ENCODE assay signal across 1 cellular context in the genomic region with DNA sequence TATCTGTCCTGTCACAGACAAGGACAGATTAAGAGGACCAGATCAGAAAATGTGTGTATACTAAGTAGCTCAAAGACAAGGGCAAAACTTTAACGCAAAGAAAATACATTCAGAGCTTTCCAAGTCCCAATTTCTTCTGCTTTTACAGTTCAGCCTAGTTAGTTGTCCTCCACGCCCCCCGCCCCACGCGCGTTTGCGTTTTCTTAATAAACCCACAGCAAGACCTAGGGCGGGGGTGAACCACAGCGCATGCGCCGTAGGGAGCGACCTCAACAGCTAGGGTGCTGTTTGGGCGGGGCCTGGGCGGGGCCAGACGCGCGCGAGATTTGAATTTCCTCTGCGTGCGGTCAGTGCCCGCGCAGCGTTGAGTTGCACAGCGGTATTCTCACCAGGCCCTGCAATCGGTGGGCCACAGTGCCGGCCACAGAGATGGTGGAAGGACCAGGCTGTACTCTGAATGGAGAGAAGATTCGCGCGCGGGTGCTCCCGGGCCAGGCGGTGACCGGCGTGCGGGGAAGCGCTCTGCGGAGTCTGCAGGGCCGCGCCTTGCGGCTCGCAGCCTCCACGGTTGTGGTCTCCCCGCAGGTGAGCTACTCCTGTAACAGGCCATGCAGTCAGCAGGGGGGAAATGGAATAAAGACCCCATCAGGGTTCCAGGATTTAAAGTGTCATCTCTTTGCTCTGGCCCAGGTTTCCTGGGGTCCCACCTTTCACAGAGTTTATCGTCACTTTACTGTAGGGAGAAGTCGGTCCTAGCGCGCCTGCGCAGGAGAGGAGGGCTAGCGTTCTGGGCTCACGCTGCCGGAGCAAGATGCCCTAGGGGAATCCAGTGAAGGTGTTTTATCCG.
A peak's percentile ranks its signal among the peaks of the same experiment; 100 is the strongest.
TF ChIP-seq lines count a peak whose summit lies in the region.

A gene with protein sequence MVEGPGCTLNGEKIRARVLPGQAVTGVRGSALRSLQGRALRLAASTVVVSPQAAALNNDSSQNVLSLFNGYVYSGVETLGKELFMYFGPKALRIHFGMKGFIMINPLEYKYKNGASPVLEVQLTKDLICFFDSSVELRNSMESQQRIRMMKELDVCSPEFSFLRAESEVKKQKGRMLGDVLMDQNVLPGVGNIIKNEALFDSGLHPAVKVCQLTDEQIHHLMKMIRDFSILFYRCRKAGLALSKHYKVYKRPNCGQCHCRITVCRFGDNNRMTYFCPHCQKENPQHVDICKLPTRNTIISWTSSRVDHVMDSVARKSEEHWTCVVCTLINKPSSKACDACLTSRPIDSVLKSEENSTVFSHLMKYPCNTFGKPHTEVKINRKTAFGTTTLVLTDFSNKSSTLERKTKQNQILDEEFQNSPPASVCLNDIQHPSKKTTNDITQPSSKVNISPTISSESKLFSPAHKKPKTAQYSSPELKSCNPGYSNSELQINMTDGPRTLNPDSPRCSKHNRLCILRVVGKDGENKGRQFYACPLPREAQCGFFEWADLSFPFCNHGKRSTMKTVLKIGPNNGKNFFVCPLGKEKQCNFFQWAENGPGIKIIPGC (plus strand): TSS at position 350 of the 847 bp plus-strand sequence. CDS start 80 bp downstream, at position 430.

TF ChIP-seq in HEK293, 187 proteins besides CTCF, POLR2A, EP300 and RAD21 (continued from another document and continues in another):
- TF ChIP-seq GLI4 (tag by site-specific recombination; IDR thresholded peaks at IDR 0.05) (no peak), ZFP41 (tag by site-specific recombination; IDR thresholded peaks at IDR 0.05; ENCODE audit: borderline replicate concordance) (no peak), ZNF292 (tag by site-specific recombination; IDR thresholded peaks at IDR 0.05; ENCODE audit: borderline replicate concordance, low read depth) (no peak), ZNF560 (tag by site-specific recombination; IDR thresholded peaks at IDR 0.05; ENCODE audit: borderline replicate concordance) (no peak), ZNF366 (tag by site-specific recombination; conservative IDR thresholded peaks at IDR 0.05) (no peak), ZNF248 (tag by site-specific recombination; IDR thresholded peaks at IDR 0.05) (no peak), ZNF521 (tag by site-specific recombination; IDR thresholded peaks at IDR 0.05) (no peak), ZNF555 (tag by site-specific recombination; conservative IDR thresholded peaks at IDR 0.05) (no peak), ZNF350 (tag by site-specific recombination; IDR thresholded peaks at IDR 0.05) (no peak), ZNF610 (tag by site-specific recombination; IDR thresholded peaks at IDR 0.05; ENCODE audit: borderline replicate concordance) (no peak), ZNF132 (tag by site-specific recombination; IDR thresholded peaks at IDR 0.05; ENCODE audit: borderline replicate concordance) (no peak), ZEB2 (tag by site-specific recombination; IDR thresholded peaks at IDR 0.05) (0 out of 2 replicates have a peak, but pooled peaks have one; percentile 18), ZNF391 (tag by site-specific recombination; IDR thresholded peaks at IDR 0.05; ENCODE audit: borderline replicate concordance, low read depth) (no peak), ZNF266 (tag by site-specific recombination; IDR thresholded peaks at IDR 0.05; ENCODE audit: low read depth) (no peak), ZNF776 (tag by site-specific recombination; IDR thresholded peaks at IDR 0.05; ENCODE audit: borderline replicate concordance) (no peak), GLIS1 (tag by site-specific recombination; IDR thresholded peaks at IDR 0.05) (peak; percentile 57), ZNF830 (tag by site-specific recombination; IDR thresholded peaks at IDR 0.05; ENCODE audit: low read depth) (no peak), KLF9 (tag by site-specific recombination; IDR thresholded peaks at IDR 0.05; ENCODE audit: low read depth) (peak; percentile 63), ZNF433 (tag by site-specific recombination; IDR thresholded peaks at IDR 0.05; ENCODE audit: low read depth) (no peak), ZNF140 (tag by site-specific recombination; IDR thresholded peaks at IDR 0.05) (no peak), ZNF155 (tag by site-specific recombination; IDR thresholded peaks at IDR 0.05) (no peak), ZNF664 (tag by site-specific recombination; IDR thresholded peaks at IDR 0.05) (no peak), ZNF843 (tag by site-specific recombination; IDR thresholded peaks at IDR 0.05) (no peak), ZNF792 (tag by site-specific recombination; IDR thresholded peaks at IDR 0.05) (no peak), ZNF701 (tag by site-specific recombination; IDR thresholded peaks at IDR 0.05) (no peak), ZNF544 (tag by site-specific recombination; IDR thresholded peaks at IDR 0.05) (no peak), ZBTB1 (tag by site-specific recombination; IDR thresholded peaks at IDR 0.05) (0 out of 2 replicates have a peak, but pooled peaks have one; percentile 32), ZNF37A (tag by site-specific recombination; IDR thresholded peaks at IDR 0.05) (no peak), ZNF394 (tag by site-specific recombination; IDR thresholded peaks at IDR 0.05; ENCODE audit: borderline replicate concordance) (peak; percentile 78; the same call in 1 of the 2 replicates), SALL2 (tag by site-specific recombination; IDR thresholded peaks at IDR 0.05; ENCODE audit: borderline replicate concordance) (no peak), ZFP69B (tag by site-specific recombination; IDR thresholded peaks at IDR 0.05) (no peak), ZNF510 (tag by site-specific recombination; IDR thresholded peaks at IDR 0.05; ENCODE audit: insufficient replicate concordance) (no peak), BCL11B (tag by site-specific recombination; IDR thresholded peaks at IDR 0.05; ENCODE audit: low read depth) (no peak), ZNF76 (tag by site-specific recombination; IDR thresholded peaks at IDR 0.05; ENCODE audit: borderline replicate concordance, low read depth) (0 out of 2 replicates have a peak, but pooled peaks have one; percentile 43), GLIS2 (tag by site-specific recombination; IDR thresholded peaks at IDR 0.05) (no peak), ZBTB48 (tag by site-specific recombination; IDR thresholded peaks at IDR 0.05) (no peak), MZF1 (tag by site-specific recombination; IDR thresholded peaks at IDR 0.05; ENCODE audit: borderline replicate concordance) (no peak), IKZF3 (tag by site-specific recombination; IDR thresholded peaks at IDR 0.05) (no peak), ZNF514 (tag by site-specific recombination; IDR thresholded peaks at IDR 0.05) (no peak), ZNF311 (tag by site-specific recombination; IDR thresholded peaks at IDR 0.05; ENCODE audit: borderline replicate concordance) (no peak), ZNF621 (tag by site-specific recombination; IDR thresholded peaks at IDR 0.05) (no peak), ZNF133 (tag by site-specific recombination; IDR thresholded peaks at IDR 0.05) (no peak)
- TF ChIP-seq, protein P1, sequence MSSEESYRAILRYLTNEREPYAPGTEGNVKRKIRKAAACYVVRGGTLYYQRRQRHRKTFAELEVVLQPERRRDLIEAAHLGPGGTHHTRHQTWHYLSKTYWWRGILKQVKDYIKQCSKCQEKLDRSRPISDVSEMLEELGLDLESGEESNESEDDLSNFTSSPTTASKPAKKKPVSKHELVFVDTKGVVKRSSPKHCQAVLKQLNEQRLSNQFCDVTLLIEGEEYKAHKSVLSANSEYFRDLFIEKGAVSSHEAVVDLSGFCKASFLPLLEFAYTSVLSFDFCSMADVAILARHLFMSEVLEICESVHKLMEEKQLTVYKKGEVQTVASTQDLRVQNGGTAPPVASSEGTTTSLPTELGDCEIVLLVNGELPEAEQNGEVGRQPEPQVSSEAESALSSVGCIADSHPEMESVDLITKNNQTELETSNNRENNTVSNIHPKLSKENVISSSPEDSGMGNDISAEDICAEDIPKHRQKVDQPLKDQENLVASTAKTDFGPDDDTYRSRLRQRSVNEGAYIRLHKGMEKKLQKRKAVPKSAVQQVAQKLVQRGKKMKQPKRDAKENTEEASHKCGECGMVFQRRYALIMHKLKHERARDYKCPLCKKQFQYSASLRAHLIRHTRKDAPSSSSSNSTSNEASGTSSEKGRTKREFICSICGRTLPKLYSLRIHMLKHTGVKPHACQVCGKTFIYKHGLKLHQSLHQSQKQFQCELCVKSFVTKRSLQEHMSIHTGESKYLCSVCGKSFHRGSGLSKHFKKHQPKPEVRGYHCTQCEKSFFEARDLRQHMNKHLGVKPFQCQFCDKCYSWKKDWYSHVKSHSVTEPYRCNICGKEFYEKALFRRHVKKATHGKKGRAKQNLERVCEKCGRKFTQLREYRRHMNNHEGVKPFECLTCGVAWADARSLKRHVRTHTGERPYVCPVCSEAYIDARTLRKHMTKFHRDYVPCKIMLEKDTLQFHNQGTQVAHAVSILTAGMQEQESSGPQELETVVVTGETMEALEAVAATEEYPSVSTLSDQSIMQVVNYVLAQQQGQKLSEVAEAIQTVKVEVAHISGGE (tag by site-specific recombination; conservative IDR thresholded peaks at IDR 0.05; ENCODE audit: low read depth) = no peak
- TF ChIP-seq, protein P2, sequence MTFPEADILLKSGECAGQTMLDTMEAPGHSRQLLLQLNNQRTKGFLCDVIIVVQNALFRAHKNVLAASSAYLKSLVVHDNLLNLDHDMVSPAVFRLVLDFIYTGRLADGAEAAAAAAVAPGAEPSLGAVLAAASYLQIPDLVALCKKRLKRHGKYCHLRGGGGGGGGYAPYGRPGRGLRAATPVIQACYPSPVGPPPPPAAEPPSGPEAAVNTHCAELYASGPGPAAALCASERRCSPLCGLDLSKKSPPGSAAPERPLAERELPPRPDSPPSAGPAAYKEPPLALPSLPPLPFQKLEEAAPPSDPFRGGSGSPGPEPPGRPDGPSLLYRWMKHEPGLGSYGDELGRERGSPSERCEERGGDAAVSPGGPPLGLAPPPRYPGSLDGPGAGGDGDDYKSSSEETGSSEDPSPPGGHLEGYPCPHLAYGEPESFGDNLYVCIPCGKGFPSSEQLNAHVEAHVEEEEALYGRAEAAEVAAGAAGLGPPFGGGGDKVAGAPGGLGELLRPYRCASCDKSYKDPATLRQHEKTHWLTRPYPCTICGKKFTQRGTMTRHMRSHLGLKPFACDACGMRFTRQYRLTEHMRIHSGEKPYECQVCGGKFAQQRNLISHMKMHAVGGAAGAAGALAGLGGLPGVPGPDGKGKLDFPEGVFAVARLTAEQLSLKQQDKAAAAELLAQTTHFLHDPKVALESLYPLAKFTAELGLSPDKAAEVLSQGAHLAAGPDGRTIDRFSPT (tag by site-specific recombination; IDR thresholded peaks at IDR 0.05) = no peak
- TF ChIP-seq, protein P3, sequence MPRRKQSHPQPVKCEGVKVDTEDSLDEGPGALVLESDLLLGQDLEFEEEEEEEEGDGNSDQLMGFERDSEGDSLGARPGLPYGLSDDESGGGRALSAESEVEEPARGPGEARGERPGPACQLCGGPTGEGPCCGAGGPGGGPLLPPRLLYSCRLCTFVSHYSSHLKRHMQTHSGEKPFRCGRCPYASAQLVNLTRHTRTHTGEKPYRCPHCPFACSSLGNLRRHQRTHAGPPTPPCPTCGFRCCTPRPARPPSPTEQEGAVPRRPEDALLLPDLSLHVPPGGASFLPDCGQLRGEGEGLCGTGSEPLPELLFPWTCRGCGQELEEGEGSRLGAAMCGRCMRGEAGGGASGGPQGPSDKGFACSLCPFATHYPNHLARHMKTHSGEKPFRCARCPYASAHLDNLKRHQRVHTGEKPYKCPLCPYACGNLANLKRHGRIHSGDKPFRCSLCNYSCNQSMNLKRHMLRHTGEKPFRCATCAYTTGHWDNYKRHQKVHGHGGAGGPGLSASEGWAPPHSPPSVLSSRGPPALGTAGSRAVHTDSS (tag by site-specific recombination; IDR thresholded peaks at IDR 0.05) = no peak
- TF ChIP-seq, protein P4, sequence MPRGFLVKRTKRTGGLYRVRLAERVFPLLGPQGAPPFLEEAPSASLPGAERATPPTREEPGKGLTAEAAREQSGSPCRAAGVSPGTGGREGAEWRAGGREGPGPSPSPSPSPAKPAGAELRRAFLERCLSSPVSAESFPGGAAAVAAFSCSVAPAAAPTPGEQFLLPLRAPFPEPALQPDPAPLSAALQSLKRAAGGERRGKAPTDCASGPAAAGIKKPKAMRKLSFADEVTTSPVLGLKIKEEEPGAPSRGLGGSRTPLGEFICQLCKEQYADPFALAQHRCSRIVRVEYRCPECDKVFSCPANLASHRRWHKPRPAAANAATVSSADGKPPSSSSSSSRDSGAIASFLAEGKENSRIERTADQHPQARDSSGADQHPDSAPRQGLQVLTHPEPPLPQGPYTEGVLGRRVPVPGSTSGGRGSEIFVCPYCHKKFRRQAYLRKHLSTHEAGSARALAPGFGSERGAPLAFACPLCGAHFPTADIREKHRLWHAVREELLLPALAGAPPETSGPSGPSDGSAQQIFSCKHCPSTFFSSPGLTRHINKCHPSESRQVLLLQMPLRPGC (tag by site-specific recombination; IDR thresholded peaks at IDR 0.05) = 0 out of 2 replicates have a peak, but pooled peaks have one; percentile 47
- TF ChIP-seq, protein P5, sequence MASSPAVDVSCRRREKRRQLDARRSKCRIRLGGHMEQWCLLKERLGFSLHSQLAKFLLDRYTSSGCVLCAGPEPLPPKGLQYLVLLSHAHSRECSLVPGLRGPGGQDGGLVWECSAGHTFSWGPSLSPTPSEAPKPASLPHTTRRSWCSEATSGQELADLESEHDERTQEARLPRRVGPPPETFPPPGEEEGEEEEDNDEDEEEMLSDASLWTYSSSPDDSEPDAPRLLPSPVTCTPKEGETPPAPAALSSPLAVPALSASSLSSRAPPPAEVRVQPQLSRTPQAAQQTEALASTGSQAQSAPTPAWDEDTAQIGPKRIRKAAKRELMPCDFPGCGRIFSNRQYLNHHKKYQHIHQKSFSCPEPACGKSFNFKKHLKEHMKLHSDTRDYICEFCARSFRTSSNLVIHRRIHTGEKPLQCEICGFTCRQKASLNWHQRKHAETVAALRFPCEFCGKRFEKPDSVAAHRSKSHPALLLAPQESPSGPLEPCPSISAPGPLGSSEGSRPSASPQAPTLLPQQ (tag by site-specific recombination; IDR thresholded peaks at IDR 0.05) = 0 out of 2 replicates have a peak, but pooled peaks have one; percentile 15
- TF ChIP-seq, protein P6, sequence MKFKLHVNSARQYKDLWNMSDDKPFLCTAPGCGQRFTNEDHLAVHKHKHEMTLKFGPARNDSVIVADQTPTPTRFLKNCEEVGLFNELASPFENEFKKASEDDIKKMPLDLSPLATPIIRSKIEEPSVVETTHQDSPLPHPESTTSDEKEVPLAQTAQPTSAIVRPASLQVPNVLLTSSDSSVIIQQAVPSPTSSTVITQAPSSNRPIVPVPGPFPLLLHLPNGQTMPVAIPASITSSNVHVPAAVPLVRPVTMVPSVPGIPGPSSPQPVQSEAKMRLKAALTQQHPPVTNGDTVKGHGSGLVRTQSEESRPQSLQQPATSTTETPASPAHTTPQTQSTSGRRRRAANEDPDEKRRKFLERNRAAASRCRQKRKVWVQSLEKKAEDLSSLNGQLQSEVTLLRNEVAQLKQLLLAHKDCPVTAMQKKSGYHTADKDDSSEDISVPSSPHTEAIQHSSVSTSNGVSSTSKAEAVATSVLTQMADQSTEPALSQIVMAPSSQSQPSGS (tag by site-specific recombination; IDR thresholded peaks at IDR 0.05; ENCODE audit: low read depth) = no peak
